In genomic region chr9:74379718-74380117, GRCh38 we compare ENCODE assay signal across 9 cellular contexts.
A peak's percentile ranks its signal among the peaks of the same experiment; 100 is the strongest.
DNase-seq lines count a peak whose midpoint lies in the region; ATAC-seq and TF ChIP-seq lines count a peak whose summit lies in the region.
"Had no signal": no experiment of that assay in that cellular context is flagged by ENCODE, and none has a peak within 500 bp of the region (broad histone marks: within the 10 kb centered on the region; RNA-seq: fewer than 3 reads in every experiment).

No MANE protein-coding gene starts in this region.

- no peak overlapping the region for H3K4me3 Mint-ChIP-seq in mesothelial cell of epicardium
- H3K4me3 Mint-ChIP-seq: stimulated activated naive CD8-positive, alpha-beta T cell treated with anti-CD3 and anti-CD28 coated beads, Interleukin-15, Interleukin-2, amounts not matched to agents 100 ng/mL and 50 ng/mL, for 24 hours had no signal

- H3K9me3 Mint-ChIP-seq in mesothelial cell of epicardium, result no peaks in the 10 kb centered on the region
- H3K9me3 Mint-ChIP-seq: stimulated activated naive CD8-positive, alpha-beta T cell treated with anti-CD3 and anti-CD28 coated beads, Interleukin-15, Interleukin-2, amounts not matched to agents 100 ng/mL and 50 ng/mL, for 24 hours had no signal

- DNase-seq in GM10248 (ENCODE audit: extremely low spot score) (no peak), NCI-H1436 (lab: John Stamatoyannopoulos, UW) (peak; percentile 46), amniotic epithelial cell (ENCODE audit: low read depth) (peak; percentile 28), mesothelial cell of epicardium (ENCODE audit: low spot score in 2 of 2, unreplicated experiment in 2 of 2) (no peak), CD1c-positive myeloid dendritic cell (ENCODE audit: extremely low spot score) (no peak), NCI-H2227 (lab: John Stamatoyannopoulos, UW; ENCODE audit: unreplicated experiment) (no peak)

- H3K27me3 Mint-ChIP-seq in mesothelial cell of epicardium (ENCODE audit: low read depth), result no peaks in the 10 kb centered on the region
- H3K27me3 Mint-ChIP-seq: stimulated activated naive CD8-positive, alpha-beta T cell treated with anti-CD3 and anti-CD28 coated beads, Interleukin-15, Interleukin-2, amounts not matched to agents 100 ng/mL and 50 ng/mL, for 24 hours had no signal

- H3K27ac Mint-ChIP-seq in mesothelial cell of epicardium, result no peak overlapping the region
- H3K27ac Mint-ChIP-seq: stimulated activated naive CD8-positive, alpha-beta T cell treated with anti-CD3 and anti-CD28 coated beads, Interleukin-15, Interleukin-2, amounts not matched to agents 100 ng/mL and 50 ng/mL, for 24 hours had no signal

- H3K36me3 Mint-ChIP-seq in mesothelial cell of epicardium, result no peaks in the 10 kb centered on the region

- ATAC-seq in GM21717 (IDR thresholded peaks at IDR 0.05; ENCODE audit: unreplicated experiment) (peak; percentile 56), GM19351 (IDR thresholded peaks at IDR 0.05; ENCODE audit: unreplicated experiment) (no peak)

- POLR2A ChIA-PET in GM10248 (lab: Yijun Ruan, JAX), result no interaction called here

- TF ChIP-seq CTCF in GM10248 (IDR thresholded peaks at IDR 0.05; ENCODE audit: control extremely low read depth, extremely low read depth, low read depth, missing control alignments), result peak; percentile 32
- TF ChIP-seq CTCF in mesothelial cell of epicardium (IDR thresholded peaks at IDR 0.05; ENCODE audit: unreplicated experiment), result peak; percentile 10

- CTCF ChIA-PET in GM10248 (lab: Yijun Ruan, JAX), result interaction anchor here (0.7 to 2.2 kb wide), 4 partner anchors 38 to 1179 kb away, joined by 3 to 10 read pairs (median 4); no protein-coding TSS in a partner anchor

- peaks cover 4% of the 10 kb centered on the region for H3K4me1 Mint-ChIP-seq in mesothelial cell of epicardium

Comparison
In these comparisons a context has a peak if more than half of its experiments do, and no peak if none do; other contexts are left out.
1. DNase-seq: peak in NCI-H1436 (single experiment) and amniotic epithelial cell (single experiment); none in GM10248 (single experiment), mesothelial cell of epicardium (0 of 2), CD1c-positive myeloid dendritic cell (single experiment) and NCI-H2227 (single experiment).